17 cellular contexts compared by ENCODE assay signal in the genomic region with DNA sequence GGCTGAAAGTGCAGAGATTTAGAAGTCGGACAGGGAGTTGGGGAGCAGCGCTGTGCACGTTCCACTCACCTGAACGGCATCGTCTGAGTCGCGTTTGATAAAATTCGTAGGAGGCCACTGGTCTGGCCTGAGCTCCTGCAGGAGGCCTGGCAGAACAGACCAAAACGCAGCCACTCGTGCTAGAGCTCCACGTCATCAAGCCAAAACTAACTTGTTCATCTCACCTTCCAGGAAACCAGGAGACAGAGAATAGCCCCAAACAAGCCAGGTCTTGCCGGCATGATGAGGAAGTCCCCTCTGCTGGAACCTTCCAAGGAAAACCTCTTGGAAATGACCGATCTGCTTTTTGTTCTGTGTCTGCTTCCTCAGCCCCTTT.
"Had no signal": no experiment of that assay in that cellular context is flagged by ENCODE, and none has a peak within 500 bp of the region (broad histone marks: within the 10 kb centered on the region; RNA-seq: fewer than 3 reads in every experiment).

No MANE protein-coding gene starts in this region.

- ATAC-seq: activated CD8-positive, alpha-beta T cell treated with anti-CD3 and anti-CD28 coated beads, Interleukin-2, amount 10 ng/mL, durations not matched to agents 7 days and 5 days; activated naive CD8-positive, alpha-beta T cell treated with anti-CD3 and anti-CD28 coated beads, Interleukin-2, amount 50 U/mL, for 24 hours; left ventricle myocardium superior; naive thymus-derived CD8-positive, alpha-beta T cell; stimulated activated naive B cell treated with anti-CD40 and anti-IgM and Interleukin-4, amounts not matched to agents 10 μg/mL and 1 μg/mL and 100 μg/mL, for 72 hours had no signal

- H3K36me3 ChIP-seq: tibial nerve had no signal

- H3K9me3 ChIP-seq: tibial nerve had no signal

- FAIRE-seq: endometrium had no signal

- H3K27me3 ChIP-seq: tibial nerve had no signal

- H3K27ac ChIP-seq: tibial nerve had no signal

- DNase-seq: activated CD4-positive, alpha-beta T cell treated with anti-CD3 and anti-CD28 coated beads for 4 hours; activated CD8-positive, alpha-beta memory T cell treated with anti-CD3 and anti-CD28 coated beads, Interleukin-2, amount 50 U/mL, for 48 hours; activated CD8-positive, alpha-beta T cell treated with anti-CD3 and anti-CD28 coated beads, Interleukin-2, amount 10 ng/mL, durations not matched to agents 7 days and 5 days; activated naive CD4-positive, alpha-beta T cell treated with anti-CD3 and anti-CD28 coated beads for 36 hours; activated naive CD8-positive, alpha-beta T cell treated with anti-CD3 and anti-CD28 coated beads, Interleukin-2, amount 50 U/mL, for 24 hours; aorta; foreskin melanocyte; kidney glomerular epithelial cell; left ventricle myocardium superior; mesenchymal stem cell; naive thymus-derived CD8-positive, alpha-beta T cell; stimulated activated CD4-positive, alpha-beta T cell treated with anti-CD3 and anti-CD28 coated beads, Interleukin-15, amount 100 ng/mL, for 24 hours; stimulated activated CD4-positive, alpha-beta T cell treated with anti-CD3 and anti-CD28 coated beads, Interleukin-4, amount 100 ng/mL, for 1 hour; stimulated activated naive B cell treated with anti-CD40 and anti-IgM and Interleukin-4, amounts not matched to agents 10 μg/mL and 1 μg/mL and 100 μg/mL, for 72 hours; T-helper 2 cell had no signal

- H3K4me3 ChIP-seq: tibial nerve had no signal
